Comparison of ENCODE assay signal across 6 cellular contexts in the genomic region with DNA sequence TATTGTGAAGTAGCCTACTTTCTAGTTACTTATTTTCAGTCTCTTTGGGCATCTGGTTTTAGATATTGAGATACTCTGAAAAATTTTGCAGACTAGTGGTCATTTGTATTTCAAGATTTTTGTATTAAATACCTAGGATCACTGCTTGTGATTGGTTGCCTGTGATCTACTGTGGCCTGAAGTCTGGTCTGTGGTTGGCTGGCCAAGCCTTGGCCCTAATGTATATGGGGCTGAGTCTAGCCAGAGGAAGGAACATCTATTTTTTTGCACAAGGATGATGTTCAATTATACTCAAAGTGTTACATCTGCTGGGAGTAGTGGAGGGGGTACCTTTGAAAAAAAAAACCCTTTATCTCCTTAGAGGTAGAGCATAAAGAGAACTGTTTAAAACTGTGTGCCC. TPM values are rescaled to one million over a fixed set of nuclear protein-coding genes. Genes with fewer than 3 reads are reported as not detected.
DNase-seq lines count a peak whose midpoint lies in the region; ATAC-seq, FAIRE-seq and TF ChIP-seq lines count a peak whose summit lies in the region.
"Not testable (repeated sequence)": the region's sequence is repeated elsewhere in the genome, so short reads cannot be mapped to it uniquely, and the experiment has no call there.

No MANE protein-coding gene starts in this region.

- H3K36me3 ChIP-seq in GM23248 (ENCODE audit: low read depth); RWPE2 (ENCODE audit: low read depth); vagina: not testable (repeated sequence)

- 0 out of 6 replicates have a peak overlapping the region, but pooled peaks of 1 of the 2 experiments have one; percentile 31 for H3K27ac ChIP-seq in A549
- H3K27ac ChIP-seq in GM23248 = peak overlapping the region; percentile 7; the same call in 1 of the 2 replicates
- peak overlapping the region; percentile 6 for H3K27ac ChIP-seq in RWPE2 (ENCODE audit: poor library complexity, severe bottlenecking)
- peak overlapping the region; percentile 59 for H3K27ac ChIP-seq in vagina

- not testable (repeated sequence) for H3K27me3 ChIP-seq in GM23248 (replicated peaks; ENCODE audit: insufficient read depth); RWPE2 (ENCODE audit: insufficient read depth, poor library complexity, severe bottlenecking); vagina

- in situ Hi-C loops in GM23248 (cut with MboI) = not testable (repeated sequence)

- peak; percentile 77 to 78; a peak in 4 of 6 replicates for ATAC-seq in A549
- ATAC-seq in RWPE2 (ENCODE audit: low read depth) = peak; percentile 43; the same call in 2 of the 3 replicates

- not testable (repeated sequence) for H3K79me2 ChIP-seq in GM23248 (ENCODE audit: insufficient read depth)

- TF ChIP-seq RAD21 in A549 (conservative IDR thresholded peaks at IDR 0.05 in 1 of 2, IDR thresholded peaks at IDR 0.05 in 1 of 2) = not testable (repeated sequence)

- CTCF ChIA-PET in A549 (lab: Yijun Ruan, JAX) = not testable (repeated sequence)

- not testable (repeated sequence) for H3K9me2 ChIP-seq in GM23248 (ENCODE audit: insufficient read depth)

- H3K4me1 ChIP-seq in A549; GM23248 (ENCODE audit: insufficient read depth); RWPE2 (ENCODE audit: insufficient read depth, poor library complexity, severe bottlenecking); vagina: not testable (repeated sequence)

- H3K4me3 ChIP-seq in A549; GM23248; RWPE2 (ENCODE audit: severe bottlenecking); choroid plexus epithelial cell (ENCODE audit: low read depth, low read length); vagina: not testable (repeated sequence)

- intact Hi-C loops in vagina (cut with DNase I) = not testable (repeated sequence)

- not testable (repeated sequence) for H2AFZ ChIP-seq in GM23248

- POLR2A ChIA-PET in A549 (lab: Yijun Ruan, JAX) = not testable (repeated sequence)

- not testable (repeated sequence) for H3K9ac ChIP-seq in GM23248

- H3F3A ChIP-seq in GM23248 (ENCODE audit: insufficient read depth) = not testable (repeated sequence)

- H3K9me3 ChIP-seq in A549; GM23248 (ENCODE audit: low read depth); RWPE2 (ENCODE audit: severe bottlenecking); vagina: not testable (repeated sequence)

- not testable (repeated sequence) for TF ChIP-seq CTCF in A549 (IDR thresholded peaks at IDR 0.05); RWPE2 (IDR thresholded peaks at IDR 0.05; ENCODE audit: poor library complexity, severe bottlenecking); choroid plexus epithelial cell (conservative IDR thresholded peaks at IDR 0.05; ENCODE audit: low read depth, low read length); vagina (IDR thresholded peaks at IDR 0.05)

- TF ChIP-seq EP300 in A549 (IDR thresholded peaks at IDR 0.05) = not testable (repeated sequence)

- not testable (repeated sequence) for H3K4me2 ChIP-seq in A549; GM23248 (ENCODE audit: unreplicated experiment)

- not testable (repeated sequence) for FAIRE-seq in A549 (lab: Jason Lieb, UNC)

- not testable (repeated sequence) for DNase-seq in A549 (ENCODE audit: low read depth in 1 of 2, low spot score in 1 of 2); GM23248; RWPE2 (ENCODE audit: low spot score); vagina (ENCODE audit: extremely low spot score in 2 of 2)
- DNase-seq in M059J (ENCODE audit: low read depth) = peak; percentile 6
- peak; percentile 8 for DNase-seq in choroid plexus epithelial cell (ENCODE audit: low read depth)

- TF ChIP-seq POLR2A in A549 (IDR thresholded peaks at IDR 0.05; ENCODE audit: low read length); vagina (IDR thresholded peaks at IDR 0.05): not testable (repeated sequence)

- H4K20me1 ChIP-seq in GM23248 (ENCODE audit: insufficient read depth) = not testable (repeated sequence)

RNA-seq across cellular contexts. Expression of a gene that starts 50.2 kb away (rescaled TPM):
- polyA plus RNA-seq in A549 (2011; rRNA removed) (44.6 and 47.8 TPM in 2 replicates), A549 (2017; fragmentation: RNase III; extraction: RNeasy Plus Mini Kit Qiagen cat#74134 plus additional on column Dnase treatment) (21.8 to 23.3 TPM (median 22.0 TPM) in 3 replicates), GM23248 (2016; fragmentation: Nextera tagmentation; extraction: Ambion mirVana) (4.9 and 5.0 TPM in 2 replicates)
- 23.6 and 29.7 TPM in 2 replicates for polyA plus RNA-seq in A549 (2012; cell fraction: cytosol; rRNA removed)
- polyA plus RNA-seq in A549 (2012; cell fraction: nucleus; rRNA removed) = 20.2 and 29.1 TPM in 2 replicates
- polyA minus RNA-seq in A549 (2011; rRNA and poly(A)+ RNA removed) = 71.1 and 71.2 TPM in 2 replicates
- 7.1 and 11.4 TPM in 2 replicates for total RNA-seq in GM23248 (2014; rRNA removed; shearing (Covaris generic))
- 14.6 and 26.3 TPM in 2 replicates for total RNA-seq in M059J (2014; rRNA removed; shearing (Covaris generic))
- total RNA-seq in vagina = 10.6 TPM
